ENCODE assay signal across 9 cellular contexts in the genomic region with DNA sequence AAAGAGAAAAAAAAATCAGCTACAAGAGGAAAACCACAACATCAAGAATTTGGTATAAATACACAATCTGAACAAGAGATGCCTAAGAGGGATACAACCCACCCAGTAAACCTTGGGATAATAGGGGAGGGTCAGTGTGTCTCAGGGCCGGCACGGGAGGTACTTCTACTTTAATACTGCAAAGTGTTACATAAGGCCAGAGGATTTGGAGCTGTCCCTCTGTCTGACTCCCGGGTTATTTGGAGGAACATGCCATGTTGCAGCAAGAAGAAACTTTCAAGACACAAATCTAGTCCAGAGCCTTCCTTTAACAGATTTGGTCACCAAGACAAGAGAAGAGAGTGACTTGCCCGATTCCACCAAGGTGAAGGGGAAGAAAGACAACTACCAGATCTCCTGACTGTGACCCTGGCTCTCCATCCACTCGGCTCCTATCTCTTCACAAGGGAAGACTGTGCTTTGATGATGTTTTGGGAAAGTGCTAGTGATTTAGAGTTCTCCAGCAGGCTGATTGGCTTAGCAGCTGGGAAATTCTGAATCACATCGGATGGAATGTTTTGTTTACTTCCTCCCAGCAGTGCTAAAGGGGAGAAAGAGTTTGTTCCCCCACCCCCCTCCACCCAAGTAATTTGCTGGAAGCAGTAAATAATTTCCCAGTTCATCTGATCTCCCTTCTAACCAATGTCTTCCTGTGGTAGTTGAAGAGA. TPM values are rescaled to one million over a fixed set of nuclear protein-coding genes. Genes with fewer than 3 reads are reported as not detected.
DNase-seq lines count a peak whose midpoint lies in the region; ATAC-seq and TF ChIP-seq lines count a peak whose summit lies in the region.
"Had no signal": no experiment of that assay in that cellular context is flagged by ENCODE, and none has a peak within 500 bp of the region (broad histone marks: within the 10 kb centered on the region; RNA-seq: fewer than 3 reads in every experiment).

No MANE protein-coding gene starts in this region.

- peak overlapping the region; percentile 48 for H2AFZ ChIP-seq in mammary epithelial cell (ENCODE audit: low read depth, low read length)
- H2AFZ ChIP-seq in smooth muscle cell (ENCODE audit: low read depth), result no peak overlapping the region

- H3K4me3 ChIP-seq in HEK293 (ENCODE audit: low read depth, low read length) (no peak overlapping the region), mammary epithelial cell (replicated peaks in 1 of 3; ENCODE audit: insufficient read depth in 1 of 3, low read depth in 2 of 3, low read length in 3 of 3) (no peak overlapping the region), smooth muscle cell (no peak overlapping the region)

- H3K36me3 ChIP-seq in HEK293 (ENCODE audit: control insufficient read depth in 2 of 2, insufficient read depth in 1 of 2, low read length in 2 of 2) (no peaks in the 10 kb centered on the region), mammary epithelial cell (ENCODE audit: insufficient read depth, low read length) (no peaks in the 10 kb centered on the region), smooth muscle cell (ENCODE audit: low read depth) (no peaks in the 10 kb centered on the region)

- H3K79me2 ChIP-seq in mammary epithelial cell (ENCODE audit: insufficient read depth, low read length) (no peaks in the 10 kb centered on the region), smooth muscle cell (ENCODE audit: low read depth) (no peaks in the 10 kb centered on the region)

- dilution Hi-C loops in mammary epithelial cell (cut with HindIII; ENCODE audit: low sequenced_read_pairs), result no loop called here

- intact Hi-C loops in mammary epithelial cell (cut with micrococcal nuclease), result loop anchor here (5.0 to 10.0 kb wide), 3 partner anchors 41 to 362 kb away; a partner anchor contains a TSS
- intact Hi-C loops in posterior vena cava (cut with DNase I), result no loop called here

- H3F3A ChIP-seq in smooth muscle cell (ENCODE audit: low read depth), result peaks cover 20% of the 10 kb centered on the region

- POLR2A ChIA-PET in HEK293 (lab: Yijun Ruan, JAX) (interaction anchor here (0.7 kb wide), 1 partner anchor 205 kb away, joined by 4 read pairs; no protein-coding TSS in a partner anchor), HEK293T (lab: Yijun Ruan, JAX) (no interaction called here)

- TF ChIP-seq CTCF in HEK293 (tag by site-specific recombination; IDR thresholded peaks at IDR 0.05) (no peak), mammary epithelial cell (conservative IDR thresholded peaks at IDR 0.05 in 1 of 2, IDR thresholded peaks at IDR 0.05 in 1 of 2; ENCODE audit: extremely low read depth in 1 of 2, insufficient read depth in 1 of 2, low read depth in 1 of 2, low read length in 2 of 2) (no peak), smooth muscle cell (IDR thresholded peaks at IDR 0.05; ENCODE audit: borderline replicate concordance, insufficient read depth, poor library complexity, severe bottlenecking) (no peak)

- H4K20me1 ChIP-seq in mammary epithelial cell (ENCODE audit: insufficient read depth, low read length) (no peaks in the 10 kb centered on the region), smooth muscle cell (ENCODE audit: low read depth) (no peaks in the 10 kb centered on the region)

- H3K9me3 ChIP-seq in HEK293 (ENCODE audit: control insufficient read depth, insufficient read depth, low read depth, low read length) (no peaks in the 10 kb centered on the region), mammary epithelial cell (replicated peaks; ENCODE audit: insufficient read depth, low read length) (no peaks in the 10 kb centered on the region), smooth muscle cell (replicated peaks; ENCODE audit: low read depth) (no peaks in the 10 kb centered on the region)

- H3K27me3 ChIP-seq in mammary epithelial cell (ENCODE audit: insufficient read depth, low read length) (no peaks in the 10 kb centered on the region), smooth muscle cell (ENCODE audit: low read depth) (no peaks in the 10 kb centered on the region)

- H3K9ac ChIP-seq in mammary epithelial cell (ENCODE audit: insufficient read depth, low read length), result no peak overlapping the region
- H3K9ac ChIP-seq in smooth muscle cell (ENCODE audit: low read depth), result peak overlapping the region; percentile 89

- DNase-seq in mammary epithelial cell (peak; percentile 30), iPS-NIHi7 (ENCODE audit: extremely low spot score) (peak; percentile 49), smooth muscle cell (lab: John Stamatoyannopoulos, UW; ENCODE audit: unreplicated experiment) (no peak), COR-L47 (lab: John Stamatoyannopoulos, UW) (no peak), HEK293T (ENCODE audit: extremely low spot score) (no peak), posterior vena cava (ENCODE audit: low spot score) (no peak)
- DNase-seq: RPMI8226 had no signal

- no TSS peak for BruUV-seq in mammary epithelial cell (replicated peaks; lab: Mats Ljungman, UMichigan)

- H3K4me1 ChIP-seq in HEK293 (ENCODE audit: control insufficient read depth, insufficient read depth, low read length) (no peaks in the 10 kb centered on the region), mammary epithelial cell (ENCODE audit: insufficient read depth, low read length) (peaks cover 26% of the 10 kb centered on the region), smooth muscle cell (ENCODE audit: low read depth) (peaks cover 11% of the 10 kb centered on the region)

- no peak for ATAC-seq in GM19452 (IDR thresholded peaks at IDR 0.05; ENCODE audit: unreplicated experiment)

- in situ Hi-C loops in mammary epithelial cell (cut with MboI; ENCODE audit: low sequenced_read_pairs in 2 of 2), result no loop called here

- H3K27ac ChIP-seq in HEK293 (ENCODE audit: extremely low read depth, low read depth, low read length) (no peak overlapping the region), mammary epithelial cell (ENCODE audit: insufficient read depth, low read depth, low read length) (peak overlapping the region; percentile 73), smooth muscle cell (ENCODE audit: low read depth) (peak overlapping the region; percentile 98)

- peak overlapping the region; percentile 16 for H3K4me2 ChIP-seq in mammary epithelial cell (ENCODE audit: insufficient read depth, low read depth, low read length)
- H3K4me2 ChIP-seq in smooth muscle cell, result peak overlapping the region; percentile 75

- WGBS in mammary epithelial cell (ENCODE audit: low coverage, missing lambda C conversion rate), result 91% methylated on average over 6 of the region's 6 CpGs
- WGBS in smooth muscle cell (ENCODE audit: low lambda C conversion rate), result 14% methylated on average over 6 of the region's 6 CpGs

- CTCF ChIA-PET in HEK293 (lab: Yijun Ruan, JAX) (no interaction called here), mammary epithelial cell (lab: Charles Lee; ENCODE audit: low non-redundant PET) (no interaction called here), HEK293T (lab: Yijun Ruan, JAX) (no interaction called here)

TF ChIP-seq in HEK293, 187 proteins besides CTCF, POLR2A, EP300 and RAD21 (continues in another document):
- TF ChIP-seq ZNF138 (tag by site-specific recombination; IDR thresholded peaks at IDR 0.05; ENCODE audit: borderline replicate concordance), result no peak

TF ChIP-seq in HEK293T, 16 proteins besides CTCF, POLR2A, EP300 and RAD21:
- TF ChIP-seq NFRKB (IDR thresholded peaks at IDR 0.05) (no peak), CTBP1 (IDR thresholded peaks at IDR 0.05; ENCODE audit: borderline replicate concordance) (no peak), LEF1 (IDR thresholded peaks at IDR 0.05; ENCODE audit: borderline replicate concordance) (no peak)
- TF ChIP-seq, protein P1, sequence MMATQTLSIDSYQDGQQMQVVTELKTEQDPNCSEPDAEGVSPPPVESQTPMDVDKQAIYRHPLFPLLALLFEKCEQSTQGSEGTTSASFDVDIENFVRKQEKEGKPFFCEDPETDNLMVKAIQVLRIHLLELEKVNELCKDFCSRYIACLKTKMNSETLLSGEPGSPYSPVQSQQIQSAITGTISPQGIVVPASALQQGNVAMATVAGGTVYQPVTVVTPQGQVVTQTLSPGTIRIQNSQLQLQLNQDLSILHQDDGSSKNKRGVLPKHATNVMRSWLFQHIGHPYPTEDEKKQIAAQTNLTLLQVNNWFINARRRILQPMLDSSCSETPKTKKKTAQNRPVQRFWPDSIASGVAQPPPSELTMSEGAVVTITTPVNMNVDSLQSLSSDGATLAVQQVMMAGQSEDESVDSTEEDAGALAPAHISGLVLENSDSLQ (IDR thresholded peaks at IDR 0.05), result no peak

RNA-seq across cellular contexts. Expression of a gene that starts 29.3 kb away (rescaled TPM):
- total RNA-seq in mammary epithelial cell (not detected), smooth muscle cell (3.5 and 6.1 TPM in 2 replicates), posterior vena cava (10 to 100 TPM; 25.6 to 40.2 TPM)
- polyA plus RNA-seq in mammary epithelial cell (0.17 TPM), smooth muscle cell (0.89 and 2.2 TPM in 2 replicates)
- polyA minus RNA-seq in mammary epithelial cell, result not detected

Comparison
In these comparisons a context has a peak if more than half of its experiments do, and no peak if none do; other contexts are left out.
1. DNase-seq: peak in mammary epithelial cell (single experiment) and iPS-NIHi7 (single experiment); none in smooth muscle cell (single experiment), COR-L47 (single experiment), HEK293T (single experiment) and posterior vena cava (single experiment).